In genomic region chr1:25223471-25223870, GRCh38 we compare ENCODE assay signal across 1 cellular context.
TF ChIP-seq lines count a peak whose summit lies in the region.

No MANE protein-coding gene starts in this region.

TF ChIP-seq in SK-N-SH treated with all-trans-retinoic acid at 6 μM for 48 hours, 23 proteins besides CTCF, POLR2A, EP300 and RAD21 (continued from another document):
- TF ChIP-seq TSHZ2 (CRISPR knock-in tag; IDR thresholded peaks at IDR 0.05): no peak
- no peak for TF ChIP-seq CREB5 (CRISPR knock-in tag; IDR thresholded peaks at IDR 0.05; ENCODE audit: low read depth)
- TF ChIP-seq ZFP3 (CRISPR knock-in tag; IDR thresholded peaks at IDR 0.05): no peak
- no peak for TF ChIP-seq ZC3H10 (CRISPR knock-in tag; IDR thresholded peaks at IDR 0.05)
TF ChIP-seq in SK-N-SH treated with all-trans-retinoic acid at 6 μM for 48 hours: peak in this region for 0.
